12 cellular contexts compared by ENCODE assay signal in genomic region chr1:240031414-240031813, GRCh38.
DNase-seq lines count a peak whose midpoint lies in the region; TF ChIP-seq lines count a peak whose summit lies in the region.
"Had no signal": no experiment of that assay in that cellular context is flagged by ENCODE, and none has a peak within 500 bp of the region (broad histone marks: within the 10 kb centered on the region; RNA-seq: fewer than 3 reads in every experiment).

No MANE protein-coding gene starts in this region.

- no peak overlapping the region for H3K27ac Mint-ChIP-seq in activated T-cell treated with anti-CD3 and anti-CD28 coated beads, Interleukin-2, amount 50 U/mL, for 24 hours
- H3K27ac Mint-ChIP-seq: activated naive CD8-positive, alpha-beta T cell; natural killer cell treated with Interleukin-12 subunit alpha and Interleukin-12 subunit beta and Interleukin-15 and Interleukin-18, amount 100 ng/mL, for 72 hours had no signal

- H3K4me3 Mint-ChIP-seq in activated T-cell treated with anti-CD3 and anti-CD28 coated beads, Interleukin-2, amount 50 U/mL, for 24 hours: no peak overlapping the region
- H3K4me3 Mint-ChIP-seq: activated naive CD8-positive, alpha-beta T cell; natural killer cell treated with Interleukin-12 subunit alpha and Interleukin-12 subunit beta and Interleukin-15 and Interleukin-18, amount 100 ng/mL, for 72 hours had no signal

- CTCF ChIA-PET in HEK293 (lab: Yijun Ruan, JAX): interaction anchor here (0.7 to 10.4 kb wide), 7 partner anchors 9 to 156 kb away, joined by 3 to 120 read pairs (median 4); no protein-coding TSS in a partner anchor

- POLR2A ChIA-PET in HEK293 (lab: Yijun Ruan, JAX): no interaction called here

- DNase-seq in amniotic epithelial cell (ENCODE audit: low read depth) (peak; percentile 60), iris pigment epithelial cell (ENCODE audit: low read depth) (peak; percentile 89), NCI-H2107 (lab: John Stamatoyannopoulos, UW) (no peak), AML-193 (lab: John Stamatoyannopoulos, UW) (no peak), superior temporal gyrus (ENCODE audit: extremely low spot score) (no peak)
- DNase-seq in activated T-cell treated with anti-CD3 and anti-CD28 coated beads, Interleukin-2, amount 50 U/mL, for 24 hours: no peak
- DNase-seq: right cardiac atrium; stimulated activated naive CD8-positive, alpha-beta T cell treated with anti-CD3 and anti-CD28 coated beads, Interleukin-15, Interleukin-2, amounts not matched to agents 100 U/mL and 50 U/mL, for 24 hours; WERI-Rb-1 had no signal

- H3K36me3 ChIP-seq in HEK293 (ENCODE audit: control insufficient read depth in 2 of 2, insufficient read depth in 1 of 2, low read length in 2 of 2): no peaks in the 10 kb centered on the region
- H3K36me3 ChIP-seq: WERI-Rb-1 had no signal

- H3K27ac ChIP-seq in HEK293 (ENCODE audit: extremely low read depth, low read depth, low read length): no peak overlapping the region
- H3K27ac ChIP-seq: WERI-Rb-1 had no signal

- H3K27me3 Mint-ChIP-seq in activated T-cell treated with anti-CD3 and anti-CD28 coated beads, Interleukin-2, amount 50 U/mL, for 24 hours: peaks cover 3% of the 10 kb centered on the region

- no peak for TF ChIP-seq CTCF in HEK293 (tag by site-specific recombination; IDR thresholded peaks at IDR 0.05)

- no peaks in the 10 kb centered on the region for H3K9me3 Mint-ChIP-seq in activated T-cell treated with anti-CD3 and anti-CD28 coated beads, Interleukin-2, amount 50 U/mL, for 24 hours
- H3K9me3 Mint-ChIP-seq: natural killer cell treated with Interleukin-12 subunit alpha and Interleukin-12 subunit beta and Interleukin-15 and Interleukin-18, amount 100 ng/mL, for 72 hours had no signal

- no peaks in the 10 kb centered on the region for H3K9me3 ChIP-seq in HEK293 (ENCODE audit: control insufficient read depth, insufficient read depth, low read depth, low read length)

- H3K4me1 ChIP-seq in HEK293 (ENCODE audit: control insufficient read depth, insufficient read depth, low read length): no peaks in the 10 kb centered on the region

- no peak overlapping the region for H3K4me3 ChIP-seq in HEK293 (ENCODE audit: low read depth, low read length)

- H3K36me3 Mint-ChIP-seq in activated T-cell treated with anti-CD3 and anti-CD28 coated beads, Interleukin-2, amount 50 U/mL, for 24 hours (ENCODE audit: low read depth): no peaks in the 10 kb centered on the region
- H3K36me3 Mint-ChIP-seq: activated naive CD8-positive, alpha-beta T cell; natural killer cell treated with Interleukin-12 subunit alpha and Interleukin-12 subunit beta and Interleukin-15 and Interleukin-18, amount 100 ng/mL, for 72 hours had no signal

- no peaks in the 10 kb centered on the region for H3K4me1 Mint-ChIP-seq in activated T-cell treated with anti-CD3 and anti-CD28 coated beads, Interleukin-2, amount 50 U/mL, for 24 hours (ENCODE audit: low read depth)

TF ChIP-seq in HEK293, 187 proteins besides CTCF, POLR2A, EP300 and RAD21:
- 0 out of 2 replicates have a peak, but pooled peaks have one; percentile 8 for TF ChIP-seq PRDM1 (tag by site-specific recombination; IDR thresholded peaks at IDR 0.05)
- TF ChIP-seq, protein P1, sequence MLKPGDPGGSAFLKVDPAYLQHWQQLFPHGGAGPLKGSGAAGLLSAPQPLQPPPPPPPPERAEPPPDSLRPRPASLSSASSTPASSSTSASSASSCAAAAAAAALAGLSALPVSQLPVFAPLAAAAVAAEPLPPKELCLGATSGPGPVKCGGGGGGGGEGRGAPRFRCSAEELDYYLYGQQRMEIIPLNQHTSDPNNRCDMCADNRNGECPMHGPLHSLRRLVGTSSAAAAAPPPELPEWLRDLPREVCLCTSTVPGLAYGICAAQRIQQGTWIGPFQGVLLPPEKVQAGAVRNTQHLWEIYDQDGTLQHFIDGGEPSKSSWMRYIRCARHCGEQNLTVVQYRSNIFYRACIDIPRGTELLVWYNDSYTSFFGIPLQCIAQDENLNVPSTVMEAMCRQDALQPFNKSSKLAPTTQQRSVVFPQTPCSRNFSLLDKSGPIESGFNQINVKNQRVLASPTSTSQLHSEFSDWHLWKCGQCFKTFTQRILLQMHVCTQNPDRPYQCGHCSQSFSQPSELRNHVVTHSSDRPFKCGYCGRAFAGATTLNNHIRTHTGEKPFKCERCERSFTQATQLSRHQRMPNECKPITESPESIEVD (tag by site-specific recombination; IDR thresholded peaks at IDR 0.05): 0 out of 2 replicates have a peak, but pooled peaks have one; percentile 11
- TF ChIP-seq ZFP3 (tag by site-specific recombination; IDR thresholded peaks at IDR 0.05; ENCODE audit: low read depth): no peak
TF ChIP-seq in HEK293: peak in this region for 2.

Comparison
In these comparisons a context has a peak if more than half of its experiments do, and no peak if none do; other contexts are left out.
1. DNase-seq: peak in amniotic epithelial cell (single experiment) and iris pigment epithelial cell (single experiment); none in activated T-cell treated with anti-CD3 and anti-CD28 coated beads, Interleukin-2, amount 50 U/mL, for 24 hours (single experiment), NCI-H2107 (single experiment), AML-193 (0 of 2) and superior temporal gyrus (single experiment).